ENCODE assay signal across 8 cellular contexts in genomic region chr5:91225848-91226686, GRCh38.
A peak's percentile ranks its signal among the peaks of the same experiment; 100 is the strongest.
DNase-seq lines count a peak whose midpoint lies in the region; ATAC-seq and TF ChIP-seq lines count a peak whose summit lies in the region.

No MANE protein-coding gene starts in this region.

- no peak overlapping the region for H3K4me3 ChIP-seq in Panc1 (ENCODE audit: low read depth in 2 of 2, low read length in 2 of 2)

- peak; percentile 79 for ATAC-seq in GM18502 (IDR thresholded peaks at IDR 0.05; ENCODE audit: poor library complexity, unreplicated experiment)
- ATAC-seq in HG02678 (IDR thresholded peaks at IDR 0.05; ENCODE audit: unreplicated experiment), result peak; percentile 83
- peak; percentile 89 for ATAC-seq in Panc1

- CTCF ChIA-PET in Panc1 (lab: Charles Lee), result interaction anchor here (1.0 kb wide), 1 partner anchor 159 kb away, joined by 5 read pairs; no protein-coding TSS in a partner anchor

- no TSS peak for BruUV-seq in Panc1 (replicated peaks; lab: Mats Ljungman, UMichigan)

- no peaks in the 10 kb centered on the region for H3K27me3 ChIP-seq in Panc1 (ENCODE audit: control insufficient read depth, insufficient read depth, low read length)

- intact Hi-C loops in Panc1 (cut with micrococcal nuclease; ENCODE audit: unreplicated experiment), result loop anchor here (1.0 to 5.0 kb wide), 3 partner anchors 124 to 193 kb away; no protein-coding TSS in a partner anchor

- peak; percentile 38 for DNase-seq in Panc1 (ENCODE audit: low read depth, low spot score)
- peak; percentile 51 for DNase-seq in activated effector memory CD4-positive, alpha-beta T cell treated with Interleukin-2 at 50 U/mL for 16 hours
- DNase-seq in iPS-NIHi7 (ENCODE audit: extremely low spot score), result peak; percentile 75
- DNase-seq in stimulated activated CD8-positive, alpha-beta memory T cell treated with anti-CD3 and anti-CD28 coated beads, Interleukin-15, amount 100 ng/mL, for 4 hours (ENCODE audit: low read depth in 2 of 2), result peak; percentile 7 to 32
- no peak for DNase-seq in NCI-H1694 treated with DMSO at 0.1 percent for 48 hours (lab: John Stamatoyannopoulos, UW)
- no peak for DNase-seq in NCI-H446 (lab: John Stamatoyannopoulos, UW)

- POLR2A ChIA-PET in Panc1 (lab: Charles Lee), result interaction anchor here (0.6 kb wide), 1 partner anchor 155 kb away, joined by 3 read pairs; no protein-coding TSS in a partner anchor

- no peak overlapping the region for H3K27ac ChIP-seq in Panc1 (ENCODE audit: low read length)

- H3K9me3 ChIP-seq in Panc1 (ENCODE audit: control insufficient read depth, insufficient read depth, low read depth, low read length), result peaks cover 6% of the 10 kb centered on the region; the same call in 1 of the 2 replicates

- no peaks in the 10 kb centered on the region for H3K36me3 ChIP-seq in Panc1 (ENCODE audit: control insufficient read depth, insufficient read depth, low read length)

- peak; percentile 80 for TF ChIP-seq CTCF in Panc1 (IDR thresholded peaks at IDR 0.05)

- in situ Hi-C loops in Panc1 (cut with HindIII; ENCODE audit: low pct_unique_long_range_greater_than_20kb, low sequenced_read_pairs), result no loop called here

- no peaks in the 10 kb centered on the region for H3K4me1 ChIP-seq in Panc1 (ENCODE audit: control insufficient read depth, insufficient read depth, low read length)

Comparison
In these comparisons a context has a peak if more than half of its experiments do, and no peak if none do; other contexts are left out.
1. DNase-seq: peak in Panc1 (single experiment), activated effector memory CD4-positive, alpha-beta T cell treated with Interleukin-2 at 50 U/mL for 16 hours (single experiment), iPS-NIHi7 (single experiment) and stimulated activated CD8-positive, alpha-beta memory T cell treated with anti-CD3 and anti-CD28 coated beads, Interleukin-15, amount 100 ng/mL, for 4 hours (2 of 2); none in NCI-H1694 treated with DMSO at 0.1 percent for 48 hours (single experiment) and NCI-H446 (0 of 2).
2. Peak in every context shown above with its lines, with median percentiles within 50 percentile points of each other: ATAC-seq.